ENCODE assay signal across 28 cellular contexts in the genomic region with DNA sequence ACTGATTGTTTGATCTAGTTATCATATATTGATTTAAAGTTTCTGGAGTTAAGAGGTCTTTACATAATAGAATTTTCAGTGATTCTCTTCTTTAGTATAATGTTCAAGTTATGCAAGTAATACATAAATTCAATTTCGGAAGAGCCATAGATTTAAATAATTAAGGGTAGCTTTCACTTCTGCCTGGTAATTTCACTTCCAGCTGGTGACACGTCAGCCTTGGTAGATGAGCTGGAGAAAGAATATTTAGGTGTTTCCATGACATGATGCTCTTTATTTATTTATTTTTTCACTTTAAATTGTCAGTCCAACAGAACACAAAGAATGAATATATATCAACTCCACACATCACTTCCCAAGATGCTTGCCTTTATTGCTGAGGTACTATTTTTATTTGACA.
"Had no signal": no experiment of that assay in that cellular context is flagged by ENCODE, and none has a peak within 500 bp of the region (broad histone marks: within the 10 kb centered on the region; RNA-seq: fewer than 3 reads in every experiment).

No MANE protein-coding gene starts in this region.

- DNase-seq: activated CD4-positive, alpha-beta T cell treated with anti-CD3 and anti-CD28 coated beads for 4 hours; activated CD4-positive, alpha-beta T cell treated with anti-CD3 and anti-CD28 coated beads, Interleukin-2, amount 50 U/mL, for 4 hours; activated naive CD4-positive, alpha-beta T cell treated with Interleukin-2 at 50 U/mL for 16 hours; activated T-cell treated with anti-CD3 and anti-CD28 coated beads for 4 hours; activated T-cell treated with anti-CD3 and anti-CD28 coated beads, Interleukin-2, amount 50 U/mL, for 72 hours; anterior cingulate cortex; body of pancreas; cerebellar nuclear complex; colonic mucosa; effector memory CD8-positive, alpha-beta T cell; erythroblast; gastrocnemius medialis; hippocampal formation; lower lobe of right lung; mesendoderm; posterior cingulate gyrus; right cardiac atrium; stimulated activated CD4-positive, alpha-beta T cell treated with anti-CD3 and anti-CD28 coated beads, Interleukin-12 subunit alpha, Interleukin-12 subunit beta, amount 100 ng/mL, for 4 hours; stimulated activated CD4-positive, alpha-beta T cell treated with anti-CD3 and anti-CD28 coated beads, Interleukin-4, amount 100 ng/mL, for 24 hours; stomach; thyroid gland; upper lobe of left lung had no signal

- H3K36me3 Mint-ChIP-seq: activated naive CD8-positive, alpha-beta T cell; natural killer cell treated with Interleukin-12 subunit alpha and Interleukin-12 subunit beta and Interleukin-15 and Interleukin-18, amount 100 ng/mL, for 72 hours had no signal

- H3K27ac Mint-ChIP-seq: activated naive CD8-positive, alpha-beta T cell; activated T-cell treated with anti-CD3 and anti-CD28 coated beads, Interleukin-2, amount 50 U/mL, for 72 hours; effector memory CD8-positive, alpha-beta T cell; natural killer cell treated with Interleukin-12 subunit alpha and Interleukin-12 subunit beta and Interleukin-15 and Interleukin-18, amount 100 ng/mL, for 72 hours; stimulated activated effector memory CD8-positive, alpha-beta T cell treated with anti-CD3 and anti-CD28 coated beads, Interleukin-12 subunit alpha, Interleukin-12 subunit beta, amount 100 ng/mL, for 72 hours; T-helper 2 cell treated with Interferon-gamma antibody and Interleukin-4, amounts not matched to agents 5 μg/mL and 100 μg/mL, for 36 hours had no signal

- H3K27me3 ChIP-seq: body of pancreas, colonic mucosa, gastrocnemius medialis, stomach, thyroid gland, upper lobe of left lung, vagina had no signal

- H3K27me3 Mint-ChIP-seq: effector memory CD8-positive, alpha-beta T cell had no signal

- FAIRE-seq: keratinocyte had no signal

- ATAC-seq: activated T-cell treated with anti-CD3 and anti-CD28 coated beads, Interleukin-2, amount 50 U/mL, for 72 hours; body of pancreas; effector memory CD8-positive, alpha-beta T cell; gastrocnemius medialis; natural killer cell treated with Interleukin-12 subunit alpha and Interleukin-12 subunit beta and Interleukin-15 and Interleukin-18, amount 100 ng/mL, for 72 hours; right cardiac atrium; stimulated activated effector memory CD8-positive, alpha-beta T cell treated with anti-CD3 and anti-CD28 coated beads, Interleukin-12 subunit alpha, Interleukin-12 subunit beta, amount 100 ng/mL, for 72 hours had no signal

- H3K4me1 ChIP-seq: colonic mucosa, gastrocnemius medialis, lower lobe of right lung had no signal

- H3K4me3 ChIP-seq: body of pancreas, colonic mucosa, gastrocnemius medialis, lower lobe of right lung, stomach, thyroid gland, upper lobe of left lung, vagina had no signal

- H3K9me3 Mint-ChIP-seq: activated T-cell treated with anti-CD3 and anti-CD28 coated beads, Interleukin-2, amount 50 U/mL, for 72 hours; effector memory CD8-positive, alpha-beta T cell; natural killer cell treated with Interleukin-12 subunit alpha and Interleukin-12 subunit beta and Interleukin-15 and Interleukin-18, amount 100 ng/mL, for 72 hours; stimulated activated effector memory CD8-positive, alpha-beta T cell treated with anti-CD3 and anti-CD28 coated beads, Interleukin-12 subunit alpha, Interleukin-12 subunit beta, amount 100 ng/mL, for 72 hours; T-helper 2 cell treated with Interferon-gamma antibody and Interleukin-4, amounts not matched to agents 5 μg/mL and 100 μg/mL, for 36 hours had no signal

- H3K36me3 ChIP-seq: colonic mucosa, gastrocnemius medialis, lower lobe of right lung, stomach, thyroid gland, upper lobe of left lung, vagina had no signal

- H3K9me3 ChIP-seq: body of pancreas, colonic mucosa, gastrocnemius medialis, lower lobe of right lung, stomach, thyroid gland, upper lobe of left lung, vagina had no signal

- H3K4me3 Mint-ChIP-seq: activated naive CD8-positive, alpha-beta T cell; activated T-cell treated with anti-CD3 and anti-CD28 coated beads, Interleukin-2, amount 50 U/mL, for 72 hours; effector memory CD8-positive, alpha-beta T cell; natural killer cell treated with Interleukin-12 subunit alpha and Interleukin-12 subunit beta and Interleukin-15 and Interleukin-18, amount 100 ng/mL, for 72 hours; stimulated activated effector memory CD8-positive, alpha-beta T cell treated with anti-CD3 and anti-CD28 coated beads, Interleukin-12 subunit alpha, Interleukin-12 subunit beta, amount 100 ng/mL, for 72 hours; T-helper 2 cell treated with Interferon-gamma antibody and Interleukin-4, amounts not matched to agents 5 μg/mL and 100 μg/mL, for 36 hours had no signal

- H3K27ac ChIP-seq: body of pancreas, colonic mucosa, gastrocnemius medialis, lower lobe of right lung, thyroid gland, vagina had no signal
